ENCODE assay signal across 9 cellular contexts in genomic region chr1:181936269-181936668, GRCh38.
DNase-seq lines count a peak whose midpoint lies in the region; ATAC-seq and TF ChIP-seq lines count a peak whose summit lies in the region.
"Had no signal": no experiment of that assay in that cellular context is flagged by ENCODE, and none has a peak within 500 bp of the region (broad histone marks: within the 10 kb centered on the region; RNA-seq: fewer than 3 reads in every experiment).

No MANE protein-coding gene starts in this region.

- POLR2A ChIA-PET in activated CD4-positive, alpha-beta memory T cell treated with anti-CD3 and anti-CD28 coated beads for 36 hours (lab: Charles Lee): interaction anchor here (1.1 kb wide), 1 partner anchor 914 kb away, joined by 3 read pairs; no protein-coding TSS in a partner anchor
- POLR2A ChIA-PET in activated CD4-positive, alpha-beta memory T cell treated with anti-CD3 and anti-CD28 coated beads, Interleukin-2, amount 10 ng/mL, durations not matched to agents 7 days and 5 days (lab: Charles Lee): no interaction called here

- no peak overlapping the region for H3K4me3 Mint-ChIP-seq in activated CD4-positive, alpha-beta memory T cell treated with anti-CD3 and anti-CD28 coated beads for 36 hours
- no peak overlapping the region for H3K4me3 Mint-ChIP-seq in activated CD4-positive, alpha-beta memory T cell treated with anti-CD3 and anti-CD28 coated beads, Interleukin-2, amount 10 ng/mL, durations not matched to agents 7 days and 5 days
- H3K4me3 Mint-ChIP-seq in glutamatergic neuron (ENCODE audit: unreplicated experiment) (no peak overlapping the region), Calu3 (ENCODE audit: low read depth, unreplicated experiment) (no peak overlapping the region)

- CTCF ChIA-PET in activated CD4-positive, alpha-beta memory T cell treated with anti-CD3 and anti-CD28 coated beads for 36 hours (lab: Charles Lee): interaction anchor here (0.7 to 1.7 kb wide), 5 partner anchors 113 to 746 kb away, joined by 3 to 8 read pairs (median 4); no protein-coding TSS in a partner anchor
- CTCF ChIA-PET in activated CD4-positive, alpha-beta memory T cell treated with anti-CD3 and anti-CD28 coated beads, Interleukin-2, amount 10 ng/mL, durations not matched to agents 7 days and 5 days (lab: Charles Lee): interaction anchor here (1.1 to 2.2 kb wide), 6 partner anchors 8 to 457 kb away, joined by 3 to 14 read pairs (median 10); no protein-coding TSS in a partner anchor
- CTCF ChIA-PET in Calu3 (lab: Charles Lee): interaction anchor here (0.8 to 1.7 kb wide), 8 partner anchors 9 to 746 kb away, joined by 3 to 24 read pairs (median 6); no protein-coding TSS in a partner anchor

- no peak overlapping the region for H3K27ac ChIP-seq in psoas muscle
- H3K27ac ChIP-seq: foreskin keratinocyte had no signal

- DNase-seq in activated CD4-positive, alpha-beta memory T cell treated with anti-CD3 and anti-CD28 coated beads for 36 hours: peak; percentile 33
- no peak for DNase-seq in activated CD4-positive, alpha-beta memory T cell treated with anti-CD3 and anti-CD28 coated beads, Interleukin-2, amount 10 ng/mL, durations not matched to agents 7 days and 5 days
- peak; percentile 32 for DNase-seq in stimulated activated CD8-positive, alpha-beta memory T cell treated with anti-CD3 and anti-CD28 coated beads, Interleukin-4, amount 100 ng/mL, for 48 hours
- no peak for DNase-seq in glutamatergic neuron
- no peak for DNase-seq in psoas muscle
- no peak for DNase-seq in Calu3

- BruUV-seq in Calu3 (replicated peaks; lab: Mats Ljungman, UMichigan): no TSS peak

- 97 to 100% (median 100%) methylated on average over 2 of the region's 2 CpGs for WGBS in psoas muscle, 3 donors

- H3K4me1 ChIP-seq in psoas muscle: no peaks in the 10 kb centered on the region
- H3K4me1 ChIP-seq: foreskin keratinocyte had no signal

- H3K27me3 ChIP-seq in psoas muscle (ENCODE audit: insufficient read depth in 3 of 3, low read length in 2 of 3): no peaks in the 10 kb centered on the region

- no peaks in the 10 kb centered on the region for H3K36me3 Mint-ChIP-seq in activated CD4-positive, alpha-beta memory T cell treated with anti-CD3 and anti-CD28 coated beads for 36 hours
- no peaks in the 10 kb centered on the region for H3K36me3 Mint-ChIP-seq in activated CD4-positive, alpha-beta memory T cell treated with anti-CD3 and anti-CD28 coated beads, Interleukin-2, amount 10 ng/mL, durations not matched to agents 7 days and 5 days (ENCODE audit: low read depth)
- H3K36me3 Mint-ChIP-seq in glutamatergic neuron (ENCODE audit: unreplicated experiment) (no peaks in the 10 kb centered on the region), Calu3 (ENCODE audit: insufficient read depth, unreplicated experiment) (no peaks in the 10 kb centered on the region)

- peaks cover 4% of the 10 kb centered on the region for H3K4me1 Mint-ChIP-seq in activated CD4-positive, alpha-beta memory T cell treated with anti-CD3 and anti-CD28 coated beads for 36 hours (ENCODE audit: low read depth)
- H3K4me1 Mint-ChIP-seq in activated CD4-positive, alpha-beta memory T cell treated with anti-CD3 and anti-CD28 coated beads, Interleukin-2, amount 10 ng/mL, durations not matched to agents 7 days and 5 days: peaks cover 1% of the 10 kb centered on the region
- no peaks in the 10 kb centered on the region for H3K4me1 Mint-ChIP-seq in glutamatergic neuron (ENCODE audit: low read depth, unreplicated experiment)
- H3K4me1 Mint-ChIP-seq in Calu3 (ENCODE audit: low read depth, unreplicated experiment): no peaks in the 10 kb centered on the region

- ATAC-seq in GM21528 (IDR thresholded peaks at IDR 0.05; ENCODE audit: low FRiP score, unreplicated experiment): peak; percentile 38
- peak; percentile 41 for ATAC-seq in HG03135 (IDR thresholded peaks at IDR 0.05; ENCODE audit: unreplicated experiment)
- ATAC-seq in psoas muscle: no peak

- no peaks in the 10 kb centered on the region for H3K9me3 ChIP-seq in psoas muscle

- intact Hi-C loops in activated CD4-positive, alpha-beta memory T cell treated with anti-CD3 and anti-CD28 coated beads for 36 hours (cut with micrococcal nuclease): loop anchor here (2.0 to 10.0 kb wide), 2 partner anchors 93 to 741 kb away; no protein-coding TSS in a partner anchor
- intact Hi-C loops in psoas muscle (cut with DNase I) (loop anchor here in 1 of 2 donors (5.0 kb wide), 1 partner anchor 459 kb away; no protein-coding TSS in a partner anchor), Calu3 (cut with micrococcal nuclease; ENCODE audit: unreplicated experiment) (loop anchor here (2.0 to 10.0 kb wide), 2 partner anchors 119 to 745 kb away; no protein-coding TSS in a partner anchor)

- no peaks in the 10 kb centered on the region for H3K27me3 Mint-ChIP-seq in activated CD4-positive, alpha-beta memory T cell treated with anti-CD3 and anti-CD28 coated beads for 36 hours
- no peaks in the 10 kb centered on the region for H3K27me3 Mint-ChIP-seq in activated CD4-positive, alpha-beta memory T cell treated with anti-CD3 and anti-CD28 coated beads, Interleukin-2, amount 10 ng/mL, durations not matched to agents 7 days and 5 days
- no peaks in the 10 kb centered on the region for H3K27me3 Mint-ChIP-seq in glutamatergic neuron (ENCODE audit: unreplicated experiment)
- H3K27me3 Mint-ChIP-seq in Calu3 (ENCODE audit: unreplicated experiment): no peaks in the 10 kb centered on the region

- no peak overlapping the region for H3K4me3 ChIP-seq in psoas muscle

- TF ChIP-seq CTCF in glutamatergic neuron (IDR thresholded peaks at IDR 0.05; ENCODE audit: partially characterized antibody, unreplicated experiment) (no peak), psoas muscle (IDR thresholded peaks at IDR 0.05) (no peak), Calu3 (IDR thresholded peaks at IDR 0.05; ENCODE audit: unreplicated experiment) (no peak)

- no peaks in the 10 kb centered on the region for H3K9me3 Mint-ChIP-seq in activated CD4-positive, alpha-beta memory T cell treated with anti-CD3 and anti-CD28 coated beads for 36 hours
- no peaks in the 10 kb centered on the region for H3K9me3 Mint-ChIP-seq in activated CD4-positive, alpha-beta memory T cell treated with anti-CD3 and anti-CD28 coated beads, Interleukin-2, amount 10 ng/mL, durations not matched to agents 7 days and 5 days
- H3K9me3 Mint-ChIP-seq in glutamatergic neuron (ENCODE audit: unreplicated experiment): no peaks in the 10 kb centered on the region
- H3K9me3 Mint-ChIP-seq in Calu3 (ENCODE audit: low read depth, unreplicated experiment): no peaks in the 10 kb centered on the region

- H3K36me3 ChIP-seq in psoas muscle (ENCODE audit: insufficient read depth in 1 of 2, low read depth in 1 of 2): no peaks in the 10 kb centered on the region

- no peak overlapping the region for H3K27ac Mint-ChIP-seq in activated CD4-positive, alpha-beta memory T cell treated with anti-CD3 and anti-CD28 coated beads for 36 hours
- no peak overlapping the region for H3K27ac Mint-ChIP-seq in activated CD4-positive, alpha-beta memory T cell treated with anti-CD3 and anti-CD28 coated beads, Interleukin-2, amount 10 ng/mL, durations not matched to agents 7 days and 5 days
- H3K27ac Mint-ChIP-seq in glutamatergic neuron (ENCODE audit: unreplicated experiment) (no peak overlapping the region), Calu3 (ENCODE audit: unreplicated experiment) (no peak overlapping the region)

Comparison
In these comparisons a context has a peak if more than half of its experiments do, and no peak if none do; other contexts are left out.
1. DNase-seq: peak in activated CD4-positive, alpha-beta memory T cell treated with anti-CD3 and anti-CD28 coated beads for 36 hours (single experiment) and stimulated activated CD8-positive, alpha-beta memory T cell treated with anti-CD3 and anti-CD28 coated beads, Interleukin-4, amount 100 ng/mL, for 48 hours (single experiment); none in activated CD4-positive, alpha-beta memory T cell treated with anti-CD3 and anti-CD28 coated beads, Interleukin-2, amount 10 ng/mL, durations not matched to agents 7 days and 5 days (single experiment), glutamatergic neuron (single experiment), psoas muscle (0 of 2) and Calu3 (single experiment).
2. ATAC-seq: peak in GM21528 (single experiment) and HG03135 (single experiment); none in psoas muscle (0 of 4).